29 cellular contexts compared by ENCODE assay signal in genomic region chr1:5720936-5721335, GRCh38.
"Had no signal": no experiment of that assay in that cellular context is flagged by ENCODE, and none has a peak within 500 bp of the region (broad histone marks: within the 10 kb centered on the region; RNA-seq: fewer than 3 reads in every experiment).

No MANE protein-coding gene starts in this region.

- H3K27ac ChIP-seq: adrenal gland, body of pancreas, cardiac muscle cell, coronary artery, dorsolateral prefrontal cortex, esophagus squamous epithelium, gastrocnemius medialis, hepatocyte, pancreas, psoas muscle, thoracic aorta, uterus, VCaP had no signal

- DNase-seq: activated CD4-positive, alpha-beta T cell treated with anti-CD3 and anti-CD28 coated beads for 4 hours; activated CD4-positive, alpha-beta T cell treated with anti-CD3 and anti-CD28 coated beads, Interleukin-2, amount 50 U/mL, for 4 hours; activated effector memory CD4-positive, alpha-beta T cell treated with anti-CD3 and anti-CD28 coated beads, Interleukin-2, amount 50 U/mL, for 16 hours; activated naive CD4-positive, alpha-beta T cell treated with anti-CD3 and anti-CD28 coated beads for 36 hours; activated naive CD8-positive, alpha-beta T cell treated with anti-CD3 and anti-CD28 coated beads for 36 hours; effector memory CD4-positive, alpha-beta T cell; esophagus squamous epithelium; gastrocnemius medialis; glutamatergic neuron; islet precursor cell; left cardiac atrium; left ventricle myocardium superior; naive thymus-derived CD8-positive, alpha-beta T cell; nucleus accumbens; pancreas; psoas muscle; stimulated activated CD4-positive, alpha-beta T cell treated with anti-CD3 and anti-CD28 coated beads, Interleukin-4, amount 100 ng/mL, for 1 hour; SW 1271; T-helper 9 cell; uterus had no signal

- ATAC-seq: body of pancreas; gastrocnemius medialis; left cardiac atrium; left ventricle myocardium superior; naive thymus-derived CD8-positive, alpha-beta T cell; pancreas; psoas muscle; stimulated activated effector memory CD8-positive, alpha-beta T cell treated with anti-CD3 and anti-CD28 coated beads, Interleukin-12 subunit alpha, Interleukin-12 subunit beta, amount 100 ng/mL, for 72 hours had no signal

- H3K4me1 ChIP-seq: adrenal gland, body of pancreas, gastrocnemius medialis, pancreas, psoas muscle, uterus had no signal

- H3K27me3 ChIP-seq: adrenal gland, body of pancreas, cardiac muscle cell, hepatocyte, pancreas, uterus had no signal

- H3K36me3 ChIP-seq: adrenal gland, cardiac muscle cell, esophagus squamous epithelium, gastrocnemius medialis, pancreas, thoracic aorta, uterus had no signal

- H3K4me2 ChIP-seq: hepatocyte had no signal

- H3K9me3 ChIP-seq: adrenal gland, body of pancreas, esophagus squamous epithelium, gastrocnemius medialis, pancreas, psoas muscle, thoracic aorta, uterus had no signal

- H3K4me3 ChIP-seq: adrenal gland, body of pancreas, cardiac muscle cell, coronary artery, dorsolateral prefrontal cortex, esophagus squamous epithelium, gastrocnemius medialis, hepatocyte, pancreas, psoas muscle, thoracic aorta, uterus had no signal
